ENCODE assay signal across 20 cellular contexts in the genomic region with DNA sequence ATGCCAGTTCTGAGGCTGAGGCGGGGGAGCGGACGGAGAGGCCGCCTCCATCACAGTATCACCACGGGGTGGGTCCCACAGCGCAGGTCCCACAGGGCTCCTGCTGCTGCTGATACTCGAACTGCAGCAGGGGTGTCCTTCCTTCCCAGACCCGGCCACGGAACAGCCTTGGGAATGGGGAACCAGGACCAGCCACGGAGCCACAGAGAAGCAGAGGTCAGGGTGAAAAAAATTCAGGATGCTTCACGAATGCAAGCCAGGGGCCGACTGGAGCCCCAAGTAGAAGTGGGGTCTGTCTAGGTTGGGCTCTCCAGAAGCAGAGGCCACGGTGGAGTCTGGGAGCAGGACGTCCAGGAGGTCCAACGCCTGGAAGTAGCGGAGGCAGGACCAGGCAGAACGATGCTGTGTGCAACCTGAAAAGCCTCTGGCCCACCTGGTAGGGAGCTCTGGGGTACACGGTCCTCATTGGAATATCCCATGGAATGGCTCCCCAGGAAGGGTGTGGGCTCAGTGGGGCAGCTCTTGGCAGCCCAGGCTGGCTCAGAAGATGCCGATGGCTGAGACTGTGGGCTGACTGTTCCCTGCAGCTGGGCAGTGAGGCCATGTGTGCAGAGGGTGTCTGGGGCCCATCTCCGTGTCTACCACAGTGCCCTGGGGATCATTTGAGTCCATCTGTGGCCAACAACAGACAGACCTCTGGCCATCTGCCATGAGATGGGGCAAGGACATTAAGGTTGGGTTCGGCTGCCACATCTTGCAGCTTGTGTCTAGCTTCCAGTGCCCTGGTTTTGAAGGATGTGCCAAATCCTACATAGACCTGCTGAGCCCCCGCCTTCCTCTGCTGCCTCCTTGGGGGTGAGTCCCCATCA.
"Had no signal": no experiment of that assay in that cellular context is flagged by ENCODE, and none has a peak within 500 bp of the region (broad histone marks: within the 10 kb centered on the region; RNA-seq: fewer than 3 reads in every experiment).

No MANE protein-coding gene starts in this region.

- H3K9me3 ChIP-seq: thyroid gland had no signal

- H3K4me3 ChIP-seq: lower lobe of right lung, smooth muscle cell, thyroid gland had no signal

- H3K4me1 ChIP-seq: foreskin keratinocyte, lower lobe of right lung had no signal

- DNase-seq: activated CD4-positive, alpha-beta T cell treated with anti-CD3 and anti-CD28 coated beads, Interleukin-2, amount 10 ng/mL, durations not matched to agents 7 days and 5 days; activated CD8-positive, alpha-beta memory T cell treated with anti-CD3 and anti-CD28 coated beads, Interleukin-2, amount 50 U/mL, for 4 hours; activated naive CD8-positive, alpha-beta T cell treated with anti-CD3 and anti-CD28 coated beads, Interleukin-2, amount 10 ng/mL, durations not matched to agents 7 days and 5 days; activated T-cell treated with anti-CD3 and anti-CD28 coated beads, Interleukin-2, amount 50 U/mL, for 72 hours; central memory CD4-positive, alpha-beta T cell; foreskin keratinocyte; hippocampal formation; left colon; lower lobe of right lung; stimulated activated CD4-positive, alpha-beta T cell treated with anti-CD3 and anti-CD28 coated beads, Interleukin-4, amount 100 ng/mL, for 24 hours; T1000; thyroid gland had no signal

- ATAC-seq: activated T-cell treated with anti-CD3 and anti-CD28 coated beads, Interleukin-2, amount 50 U/mL, for 72 hours; foreskin keratinocyte; left colon; stimulated activated effector memory CD8-positive, alpha-beta T cell treated with anti-CD3 and anti-CD28 coated beads, Interleukin-12 subunit alpha, Interleukin-12 subunit beta, amount 100 ng/mL, for 72 hours had no signal

- H3K27ac ChIP-seq: foreskin keratinocyte, lower lobe of right lung, thyroid gland had no signal

- H3K27me3 Mint-ChIP-seq: activated CD4-positive, alpha-beta T cell treated with anti-CD3 and anti-CD28 coated beads, Interleukin-2, amount 10 ng/mL, durations not matched to agents 7 days and 5 days; activated naive CD8-positive, alpha-beta T cell treated with anti-CD3 and anti-CD28 coated beads, Interleukin-2, amount 10 ng/mL, durations not matched to agents 7 days and 5 days had no signal

- H3K36me3 ChIP-seq: lower lobe of right lung, thyroid gland had no signal

- H3K36me3 Mint-ChIP-seq: activated naive CD8-positive, alpha-beta T cell treated with anti-CD3 and anti-CD28 coated beads, Interleukin-2, amount 10 ng/mL, durations not matched to agents 7 days and 5 days; brain; stimulated activated effector memory CD8-positive, alpha-beta T cell treated with anti-CD3 and anti-CD28 coated beads, Interleukin-12 subunit alpha, Interleukin-12 subunit beta, amount 100 ng/mL, for 72 hours had no signal

- H3K4me3 Mint-ChIP-seq: activated CD4-positive, alpha-beta T cell treated with anti-CD3 and anti-CD28 coated beads, Interleukin-2, amount 10 ng/mL, durations not matched to agents 7 days and 5 days; activated naive CD8-positive, alpha-beta T cell treated with anti-CD3 and anti-CD28 coated beads, Interleukin-2, amount 10 ng/mL, durations not matched to agents 7 days and 5 days; activated T-cell treated with anti-CD3 and anti-CD28 coated beads, Interleukin-2, amount 50 U/mL, for 72 hours; brain; nephron; stimulated activated effector memory CD8-positive, alpha-beta T cell treated with anti-CD3 and anti-CD28 coated beads, Interleukin-12 subunit alpha, Interleukin-12 subunit beta, amount 100 ng/mL, for 72 hours had no signal

- FAIRE-seq: colon, islet of Langerhans, urothelium cell line had no signal

- H3K27ac Mint-ChIP-seq: activated CD4-positive, alpha-beta T cell treated with anti-CD3 and anti-CD28 coated beads, Interleukin-2, amount 10 ng/mL, durations not matched to agents 7 days and 5 days; activated naive CD8-positive, alpha-beta T cell treated with anti-CD3 and anti-CD28 coated beads, Interleukin-2, amount 10 ng/mL, durations not matched to agents 7 days and 5 days; activated T-cell treated with anti-CD3 and anti-CD28 coated beads, Interleukin-2, amount 50 U/mL, for 72 hours; brain; nephron; progenitor cell of endocrine pancreas; stimulated activated effector memory CD8-positive, alpha-beta T cell treated with anti-CD3 and anti-CD28 coated beads, Interleukin-12 subunit alpha, Interleukin-12 subunit beta, amount 100 ng/mL, for 72 hours had no signal

- H3K4me1 Mint-ChIP-seq: activated CD4-positive, alpha-beta T cell treated with anti-CD3 and anti-CD28 coated beads, Interleukin-2, amount 10 ng/mL, durations not matched to agents 7 days and 5 days; brain; nephron; stimulated activated effector memory CD8-positive, alpha-beta T cell treated with anti-CD3 and anti-CD28 coated beads, Interleukin-12 subunit alpha, Interleukin-12 subunit beta, amount 100 ng/mL, for 72 hours had no signal
